In genomic region chr10:55630491-55631056, GRCh38 we compare ENCODE assay signal across 9 cellular contexts.
A peak's percentile ranks its signal among the peaks of the same experiment; 100 is the strongest.
DNase-seq lines count a peak whose midpoint lies in the region; ATAC-seq, FAIRE-seq and TF ChIP-seq lines count a peak whose summit lies in the region.
"Had no signal": no experiment of that assay in that cellular context is flagged by ENCODE, and none has a peak within 500 bp of the region (broad histone marks: within the 10 kb centered on the region; RNA-seq: fewer than 3 reads in every experiment).

No MANE protein-coding gene starts in this region.

- H3K27ac Mint-ChIP-seq in Caco-2 (ENCODE audit: unreplicated experiment) = no peak overlapping the region

- H3K4me3 Mint-ChIP-seq in Caco-2 (ENCODE audit: unreplicated experiment) = no peak overlapping the region

- H3K36me3 Mint-ChIP-seq in Caco-2 (ENCODE audit: insufficient read depth, unreplicated experiment) = no peaks in the 10 kb centered on the region

- ATAC-seq in gastrocnemius medialis (no peak), HG03521 (IDR thresholded peaks at IDR 0.05; ENCODE audit: unreplicated experiment) (no peak), GM18502 (IDR thresholded peaks at IDR 0.05; ENCODE audit: poor library complexity, unreplicated experiment) (no peak)

- FAIRE-seq in H54 (lab: Jason Lieb, UNC) = no peak

- H3K27me3 ChIP-seq in adipocyte (replicated peaks; ENCODE audit: control insufficient read depth, insufficient read depth, low read length) (peaks cover 17% of the 10 kb centered on the region), iPS-18a (ENCODE audit: control insufficient read depth, insufficient read depth, low read length) (no peaks in the 10 kb centered on the region), gastrocnemius medialis (peaks cover 33 to 41% (median 36%) of the 10 kb centered on the region in 3 donors), Caco-2 (replicated peaks; ENCODE audit: control insufficient read depth, insufficient read depth, low read length) (no peaks in the 10 kb centered on the region)

- H3K4me3 ChIP-seq in adipocyte (ENCODE audit: low read length) = peak overlapping the region; percentile 81
- peak overlapping the region; percentile 93 for H3K4me3 ChIP-seq in iPS-18a (ENCODE audit: low read length)
- H3K4me3 ChIP-seq in gastrocnemius medialis = peak overlapping the region; percentile 45 to 65 (median 53)
- H3K4me3 ChIP-seq in Caco-2 (ENCODE audit: low read depth, low read length) = no peak overlapping the region

- H3K4me1 ChIP-seq in adipocyte (ENCODE audit: control insufficient read depth, insufficient read depth, low read length) = peaks cover 22% of the 10 kb centered on the region
- peaks cover 11% of the 10 kb centered on the region for H3K4me1 ChIP-seq in iPS-18a (ENCODE audit: control insufficient read depth, low read depth, low read length)
- peaks cover 0 to 3% of the 10 kb centered on the region in 2 donors for H3K4me1 ChIP-seq in gastrocnemius medialis
- H3K4me1 ChIP-seq in Caco-2 = no peaks in the 10 kb centered on the region

- peaks cover 5% of the 10 kb centered on the region for H3K27me3 Mint-ChIP-seq in Caco-2 (ENCODE audit: insufficient read depth, unreplicated experiment)

- DNase-seq in H54 (ENCODE audit: insufficient read length, low spot score) = peak; percentile 27
- DNase-seq in adipocyte (ENCODE audit: low read depth) = no peak
- no peak for DNase-seq in gastrocnemius medialis
- DNase-seq in Caco-2 = no peak
- DNase-seq in G401 (ENCODE audit: low spot score) = no peak
- DNase-seq: stimulated activated CD4-positive, alpha-beta T cell treated with anti-CD3 and anti-CD28 coated beads, Interleukin-12 subunit alpha, Interleukin-12 subunit beta, amount 100 ng/mL, for 4 hours had no signal

- CTCF ChIA-PET in Caco-2 (lab: Charles Lee) = no interaction called here

- H3K27ac ChIP-seq in iPS-18a (ENCODE audit: low read length) = no peak overlapping the region
- H3K27ac ChIP-seq in gastrocnemius medialis = no peak overlapping the region

- intact Hi-C loops in gastrocnemius medialis (cut with DNase I; ENCODE audit: low total_unique reads) (no loop called here), Caco-2 (cut with micrococcal nuclease; ENCODE audit: unreplicated experiment) (no loop called here)

- H3K36me3 ChIP-seq in adipocyte (ENCODE audit: control insufficient read depth, insufficient read depth, low read length, severe bottlenecking) (no peaks in the 10 kb centered on the region), iPS-18a (ENCODE audit: control insufficient read depth, low read depth, low read length) (no peaks in the 10 kb centered on the region), gastrocnemius medialis (no peaks in the 10 kb centered on the region), Caco-2 (ENCODE audit: control insufficient read depth, insufficient read depth, low read length) (no peaks in the 10 kb centered on the region)

- no TSS peak for BruUV-seq in Caco-2 (replicated peaks; lab: Mats Ljungman, UMichigan)

- TF ChIP-seq POLR2A in H54 (IDR thresholded peaks at IDR 0.05; ENCODE audit: low read depth, low read length) = no peak
- no peak for TF ChIP-seq POLR2A in gastrocnemius medialis (IDR thresholded peaks at IDR 0.05)

- H3K9me3 ChIP-seq in adipocyte (ENCODE audit: control insufficient read depth, low read length) (no peaks in the 10 kb centered on the region), iPS-18a (ENCODE audit: control insufficient read depth, low read depth, low read length) (no peaks in the 10 kb centered on the region), gastrocnemius medialis (no peaks in the 10 kb centered on the region), Caco-2 (0 out of 2 replicates have a peak, but pooled peaks cover 6% of the 10 kb centered on the region)

- in situ Hi-C loops in gastrocnemius medialis (cut with MboI; ENCODE audit: low sequenced_read_pairs in 4 of 4) (no loop called here), G401 (cut with HindIII; ENCODE audit: low sequenced_read_pairs) (no loop called here)

- no peaks in the 10 kb centered on the region for H3K9me3 Mint-ChIP-seq in Caco-2 (ENCODE audit: unreplicated experiment)

- no peaks in the 10 kb centered on the region for H3K4me1 Mint-ChIP-seq in Caco-2 (ENCODE audit: low read depth, unreplicated experiment)

- POLR2A ChIA-PET in Caco-2 (lab: Charles Lee) = no interaction called here

- TF ChIP-seq CTCF in gastrocnemius medialis (IDR thresholded peaks at IDR 0.05 in 4 of 5, conservative IDR thresholded peaks at IDR 0.05 in 1 of 5) (no peak), Caco-2 (IDR thresholded peaks at IDR 0.05; ENCODE audit: insufficient read depth in 1 of 2, low read depth in 1 of 2, low read length in 1 of 2, severe bottlenecking in 1 of 2, unreplicated experiment in 1 of 2) (no peak)

- H3K9ac ChIP-seq in adipocyte (ENCODE audit: low read length) (no peak overlapping the region), iPS-18a (ENCODE audit: low read length) (peak overlapping the region; percentile 59)
